ENCODE assay signal across 19 cellular contexts in genomic region chr7:20305726-20306125, GRCh38. TPM values are rescaled to one million over a fixed set of nuclear protein-coding genes. Genes with fewer than 3 reads are reported as not detected.
"Had no signal": no experiment of that assay in that cellular context is flagged by ENCODE, and none has a peak within 500 bp of the region (broad histone marks: within the 10 kb centered on the region; RNA-seq: fewer than 3 reads in every experiment).

No MANE protein-coding gene starts in this region.

- ATAC-seq: activated CD8-positive, alpha-beta memory T cell treated with anti-CD3 and anti-CD28 coated beads, Interleukin-2, amount 10 ng/mL, durations not matched to agents 7 days and 5 days; left cardiac atrium; lower lobe of right lung; stimulated activated effector memory CD8-positive, alpha-beta T cell treated with anti-CD3 and anti-CD28 coated beads, Interleukin-12 subunit alpha, Interleukin-12 subunit beta, amount 100 ng/mL, for 72 hours; upper lobe of right lung had no signal

- H3K36me3 Mint-ChIP-seq: activated CD8-positive, alpha-beta memory T cell treated with anti-CD3 and anti-CD28 coated beads, Interleukin-2, amount 10 ng/mL, durations not matched to agents 7 days and 5 days; mesothelial cell of epicardium; stimulated activated effector memory CD8-positive, alpha-beta T cell treated with anti-CD3 and anti-CD28 coated beads, Interleukin-12 subunit alpha, Interleukin-12 subunit beta, amount 100 ng/mL, for 72 hours had no signal

- H3K4me3 Mint-ChIP-seq: activated CD4-positive, alpha-beta memory T cell treated with anti-CD3 and anti-CD28 coated beads, Interleukin-2, amount 10 ng/mL, durations not matched to agents 7 days and 5 days; activated CD8-positive, alpha-beta memory T cell treated with anti-CD3 and anti-CD28 coated beads, Interleukin-2, amount 10 ng/mL, durations not matched to agents 7 days and 5 days; central memory CD8-positive, alpha-beta T cell; endodermal cell; mesothelial cell of epicardium; nephron progenitor cell; stimulated activated effector memory CD8-positive, alpha-beta T cell treated with anti-CD3 and anti-CD28 coated beads, Interleukin-12 subunit alpha, Interleukin-12 subunit beta, amount 100 ng/mL, for 72 hours had no signal

- H3K27ac ChIP-seq: colonic mucosa, epithelial cell of prostate, lower lobe of right lung, sigmoid colon, upper lobe of right lung, WERI-Rb-1 had no signal

- DNase-seq: activated CD4-positive, alpha-beta memory T cell treated with anti-CD3 and anti-CD28 coated beads, Interleukin-2, amount 10 ng/mL, durations not matched to agents 7 days and 5 days; activated CD8-positive, alpha-beta memory T cell treated with anti-CD3 and anti-CD28 coated beads, Interleukin-2, amount 10 ng/mL, durations not matched to agents 7 days and 5 days; activated naive CD4-positive, alpha-beta T cell treated with Interleukin-2 at 50 U/mL for 16 hours; colonic mucosa; foreskin fibroblast; left cardiac atrium; lower lobe of right lung; nephron progenitor cell; nucleus accumbens; sigmoid colon; stimulated activated CD4-positive, alpha-beta T cell treated with anti-CD3 and anti-CD28 coated beads, Interleukin-4, amount 100 ng/mL, for 24 hours; upper lobe of right lung; WERI-Rb-1 had no signal

- H3K27me3 Mint-ChIP-seq: activated CD4-positive, alpha-beta memory T cell treated with anti-CD3 and anti-CD28 coated beads, Interleukin-2, amount 10 ng/mL, durations not matched to agents 7 days and 5 days; central memory CD8-positive, alpha-beta T cell had no signal

- H3K9me3 Mint-ChIP-seq: activated CD4-positive, alpha-beta memory T cell treated with anti-CD3 and anti-CD28 coated beads, Interleukin-2, amount 10 ng/mL, durations not matched to agents 7 days and 5 days; central memory CD8-positive, alpha-beta T cell; endodermal cell; mesothelial cell of epicardium; nephron progenitor cell; stimulated activated effector memory CD8-positive, alpha-beta T cell treated with anti-CD3 and anti-CD28 coated beads, Interleukin-12 subunit alpha, Interleukin-12 subunit beta, amount 100 ng/mL, for 72 hours had no signal

- H3K27ac Mint-ChIP-seq: activated CD4-positive, alpha-beta memory T cell treated with anti-CD3 and anti-CD28 coated beads, Interleukin-2, amount 10 ng/mL, durations not matched to agents 7 days and 5 days; activated CD8-positive, alpha-beta memory T cell treated with anti-CD3 and anti-CD28 coated beads, Interleukin-2, amount 10 ng/mL, durations not matched to agents 7 days and 5 days; stimulated activated effector memory CD8-positive, alpha-beta T cell treated with anti-CD3 and anti-CD28 coated beads, Interleukin-12 subunit alpha, Interleukin-12 subunit beta, amount 100 ng/mL, for 72 hours had no signal

- H3K9me3 ChIP-seq: colonic mucosa, lower lobe of right lung, sigmoid colon, testis, upper lobe of right lung had no signal

- H3K4me1 ChIP-seq: colonic mucosa, lower lobe of right lung, sigmoid colon, upper lobe of right lung had no signal

- H3K4me3 ChIP-seq: colonic mucosa, lower lobe of right lung, sigmoid colon, testis, upper lobe of right lung had no signal

- H3K4me1 Mint-ChIP-seq: central memory CD8-positive, alpha-beta T cell; stimulated activated effector memory CD8-positive, alpha-beta T cell treated with anti-CD3 and anti-CD28 coated beads, Interleukin-12 subunit alpha, Interleukin-12 subunit beta, amount 100 ng/mL, for 72 hours had no signal

- H3K36me3 ChIP-seq: colonic mucosa, lower lobe of right lung, sigmoid colon, upper lobe of right lung, WERI-Rb-1 had no signal

- H3K27me3 ChIP-seq: colonic mucosa, sigmoid colon, testis, upper lobe of right lung had no signal

RNA-seq across cellular contexts. Expression of gene ITGB8, which starts 25.0 kb away (rescaled TPM):
- total RNA-seq: activated CD4-positive, alpha-beta memory T cell treated with anti-CD3 and anti-CD28 coated beads, Interleukin-2, amount 10 ng/mL, durations not matched to agents 7 days and 5 days had no signal
